ENCODE assay signal across 22 cellular contexts in the genomic region with DNA sequence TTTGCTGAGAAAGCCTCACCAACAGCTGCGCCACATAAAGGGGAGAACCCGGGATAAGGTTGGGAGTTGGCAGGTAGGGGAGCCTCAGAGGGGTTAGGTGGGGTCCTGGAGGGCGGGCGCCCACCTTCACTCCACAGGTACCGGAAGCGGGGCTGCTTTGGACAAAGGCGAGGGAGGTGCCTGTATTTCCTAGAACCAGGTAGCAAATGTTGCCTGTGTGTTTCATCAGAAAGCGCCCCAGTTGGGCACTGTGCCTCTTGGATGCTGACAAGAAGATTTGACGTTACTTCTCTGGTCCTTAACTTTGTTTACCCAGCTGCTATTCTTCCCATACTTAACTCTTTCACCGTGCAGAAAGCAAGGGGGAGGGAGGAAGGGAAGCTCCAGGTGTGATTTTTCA.
"Had no signal": no experiment of that assay in that cellular context is flagged by ENCODE, and none has a peak within 500 bp of the region (broad histone marks: within the 10 kb centered on the region; RNA-seq: fewer than 3 reads in every experiment).

No MANE protein-coding gene starts in this region.

- DNase-seq: activated CD4-positive, alpha-beta T cell treated with anti-CD3 and anti-CD28 coated beads, Interleukin-2, amount 10 ng/mL, durations not matched to agents 24 days and 14 days; activated CD4-positive, CD25-positive, alpha-beta regulatory T cell; activated CD8-positive, alpha-beta memory T cell treated with anti-CD3 and anti-CD28 coated beads, Interleukin-2, amount 50 U/mL, for 4 hours; activated CD8-positive, alpha-beta T cell treated with anti-CD3 and anti-CD28 coated beads for 36 hours; activated effector memory CD4-positive, alpha-beta T cell treated with Interleukin-2 at 50 U/mL for 16 hours; activated naive CD4-positive, alpha-beta T cell treated with anti-CD3 and anti-CD28 coated beads, Interleukin-2, amount 10 ng/mL, durations not matched to agents 7 days and 5 days; activated naive CD8-positive, alpha-beta T cell treated with anti-CD3 and anti-CD28 coated beads, Interleukin-2, amount 50 U/mL, for 24 hours; activated T-cell treated with anti-CD3 and anti-CD28 coated beads, Interleukin-2, amount 50 U/mL, for 4 hours; anterior cingulate cortex; colonic mucosa; effector CD4-positive, alpha-beta T cell; gastrocnemius medialis; left lung; midbrain; occipital lobe; psoas muscle; right cardiac atrium; stimulated activated CD4-positive, alpha-beta T cell treated with anti-CD3 and anti-CD28 coated beads, Interleukin-2, amount 100 ng/mL, for 24 hours; stimulated activated naive CD4-positive, alpha-beta T cell treated with Interleukin-2 at 50 U/mL for 16 hours; T1000; thyroid gland had no signal

- H3K4me1 ChIP-seq: colonic mucosa, gastrocnemius medialis, left lung, psoas muscle had no signal

- H3K36me3 ChIP-seq: colonic mucosa, gastrocnemius medialis, left lung, thyroid gland had no signal

- H3K9me3 ChIP-seq: colonic mucosa, gastrocnemius medialis, left lung, psoas muscle, thyroid gland had no signal

- H3K4me3 ChIP-seq: colonic mucosa, gastrocnemius medialis, left lung, psoas muscle, thyroid gland had no signal

- ATAC-seq: activated CD8-positive, alpha-beta T cell treated with anti-CD3 and anti-CD28 coated beads for 36 hours; activated naive CD8-positive, alpha-beta T cell treated with anti-CD3 and anti-CD28 coated beads, Interleukin-2, amount 50 U/mL, for 24 hours; activated T-cell treated with anti-CD3 and anti-CD28 coated beads, Interleukin-2, amount 50 U/mL, for 4 hours; esophagus mucosa; gastrocnemius medialis; left lung; psoas muscle; right cardiac atrium had no signal

- H3K27me3 ChIP-seq: colonic mucosa, thyroid gland had no signal

- H3K27ac ChIP-seq: colonic mucosa, gastrocnemius medialis, left lung, psoas muscle, thyroid gland had no signal
